ENCODE assay signal across 23 cellular contexts in the genomic region with DNA sequence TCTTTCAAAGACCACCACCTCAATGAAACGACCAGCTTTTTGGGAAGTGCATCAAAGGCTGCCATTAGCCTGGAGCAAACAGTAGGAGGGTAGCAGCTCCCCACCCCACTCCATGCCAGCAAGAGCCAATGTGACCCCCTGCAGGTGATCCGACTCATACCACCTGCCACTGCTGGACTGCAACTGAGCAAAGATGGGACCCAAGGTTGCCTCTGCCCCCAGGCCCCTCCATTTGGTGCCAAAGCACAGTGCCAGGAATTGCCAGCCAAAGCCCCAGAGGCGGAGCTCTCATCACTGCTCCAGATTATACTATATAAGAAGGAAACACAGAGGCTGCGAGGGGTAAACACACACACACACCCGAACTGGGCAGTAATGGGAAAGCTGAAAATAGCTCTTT. TPM values are rescaled to one million over a fixed set of nuclear protein-coding genes. Genes with fewer than 3 reads are reported as not detected.
DNase-seq lines count a peak whose midpoint lies in the region; ATAC-seq, FAIRE-seq and TF ChIP-seq lines count a peak whose summit lies in the region.
"Had no signal": no experiment of that assay in that cellular context is flagged by ENCODE, and none has a peak within 500 bp of the region (broad histone marks: within the 10 kb centered on the region; RNA-seq: fewer than 3 reads in every experiment).

No MANE protein-coding gene starts in this region.

- FAIRE-seq in astrocyte (lab: Jason Lieb, UNC) = no peak
- FAIRE-seq: A204.1, endothelial cell of umbilical vein had no signal

- H3K27me3 ChIP-seq in SK-N-SH (ENCODE audit: insufficient read depth) = no peaks in the 10 kb centered on the region
- H3K27me3 ChIP-seq in astrocyte (ENCODE audit: insufficient read depth, low read length) = peaks cover 18% of the 10 kb centered on the region
- no peaks in the 10 kb centered on the region for H3K27me3 ChIP-seq in spleen (replicated peaks in 1 of 7)
- peaks cover under 1% of the 10 kb centered on the region for H3K27me3 ChIP-seq in CD4-positive, alpha-beta T cell (ENCODE audit: control insufficient read depth, insufficient read depth, low read length)
- H3K27me3 ChIP-seq: left lung, thyroid gland had no signal

- DNase-seq in SK-N-SH (no peak), astrocyte (ENCODE audit: low read depth) (no peak), spleen (no peak)
- DNase-seq in CD4-positive, alpha-beta T cell = no peak
- no peak for DNase-seq in stimulated activated naive CD4-positive, alpha-beta T cell (lab: John Stamatoyannopoulos, UW)
- DNase-seq in activated CD4-positive, CD25-positive, alpha-beta regulatory T cell treated with anti-CD3 and anti-CD28 coated beads, Interleukin-2, amount 50 U/mL, for 72 hours = no peak
- DNase-seq: activated CD4-positive, CD25-positive, alpha-beta regulatory T cell; activated CD8-positive, alpha-beta memory T cell treated with anti-CD3 and anti-CD28 coated beads, Interleukin-2, amount 50 U/mL, for 4 hours; gastrocnemius medialis; NCI-H1105 treated with DMSO at 0.1 percent for 48 hours; stimulated activated CD4-positive, alpha-beta T cell treated with anti-CD3 and anti-CD28 coated beads, Interleukin-4, amount 100 ng/mL, for 4 hours had no signal

- H2AFZ ChIP-seq in SK-N-SH (ENCODE audit: low read depth) = no peak overlapping the region
- H2AFZ ChIP-seq in astrocyte (ENCODE audit: low read depth, low read length) = no peak overlapping the region
- H2AFZ ChIP-seq: GM23338 had no signal

- H3K27ac ChIP-seq in SK-N-SH (ENCODE audit: low read depth in 2 of 2, low read length in 1 of 2) = no peak overlapping the region
- no peak overlapping the region for H3K27ac ChIP-seq in astrocyte (ENCODE audit: low read depth, low read length)
- peak overlapping the region in 6 of 8 donors; percentile 16 to 90 (median 70) for H3K27ac ChIP-seq in spleen
- no peak overlapping the region for H3K27ac ChIP-seq in CD4-positive, alpha-beta T cell (ENCODE audit: low read depth, low read length)
- H3K27ac ChIP-seq: coronary artery, gastrocnemius medialis, HL-60, KMS-11, left lung had no signal

- intact Hi-C loops in spleen (cut with DNase I; ENCODE audit: low total_unique reads) = no loop called here
- intact Hi-C loops in CD4-positive, alpha-beta T cell (cut with DNase I, micrococcal nuclease) = no loop called here

- H3K4me1 ChIP-seq in SK-N-SH (ENCODE audit: control insufficient read depth in 1 of 2, insufficient read depth in 2 of 2, low read depth in 1 of 2, low read length in 1 of 2) = no peaks in the 10 kb centered on the region
- H3K4me1 ChIP-seq in astrocyte (ENCODE audit: insufficient read depth, low read length) = peaks cover 5% of the 10 kb centered on the region
- peaks cover 10 to 94% (median 40%) of the 10 kb centered on the region in 6 donors for H3K4me1 ChIP-seq in spleen
- H3K4me1 ChIP-seq: gastrocnemius medialis had no signal

- no peaks in the 10 kb centered on the region for H3K9me2 ChIP-seq in SK-N-SH

- H3K4me1 Mint-ChIP-seq in astrocyte (ENCODE audit: low read depth, unreplicated experiment) = peaks cover 9% of the 10 kb centered on the region
- H3K4me1 Mint-ChIP-seq in CD4-positive, alpha-beta T cell (ENCODE audit: low read depth) = peaks cover 11% of the 10 kb centered on the region

- H3F3A ChIP-seq in SK-N-SH (replicated peaks; ENCODE audit: insufficient read depth) = no peaks in the 10 kb centered on the region

- H3K9me3 Mint-ChIP-seq in astrocyte (ENCODE audit: unreplicated experiment) = peaks cover 2% of the 10 kb centered on the region
- H3K9me3 Mint-ChIP-seq in CD4-positive, alpha-beta T cell = no peaks in the 10 kb centered on the region
- H3K9me3 Mint-ChIP-seq: GM23338, T-cell had no signal

- H3K27ac Mint-ChIP-seq in astrocyte (ENCODE audit: unreplicated experiment) = no peak overlapping the region
- H3K27ac Mint-ChIP-seq in CD4-positive, alpha-beta T cell = no peak overlapping the region
- H3K27ac Mint-ChIP-seq: GM23338, T-cell had no signal

- CTCF ChIA-PET in SK-N-SH (lab: Yijun Ruan, JAX) = interaction anchor here (1.0 to 1.8 kb wide), 2 partner anchors 10 to 75 kb away, joined by 4 read pairs; no protein-coding TSS in a partner anchor
- CTCF ChIA-PET in CD4-positive, alpha-beta T cell (lab: Charles Lee) = no interaction called here

- TF ChIP-seq POLR2A in spleen (IDR thresholded peaks at IDR 0.05) = no peak

- H3K36me3 Mint-ChIP-seq in astrocyte (ENCODE audit: low read depth, unreplicated experiment) = peaks cover under 1% of the 10 kb centered on the region
- H3K36me3 Mint-ChIP-seq in CD4-positive, alpha-beta T cell (ENCODE audit: low read depth) = no peaks in the 10 kb centered on the region
- H3K36me3 Mint-ChIP-seq: T-cell had no signal

- no peaks in the 10 kb centered on the region for H4K20me1 ChIP-seq in SK-N-SH (ENCODE audit: insufficient read depth)
- H4K20me1 ChIP-seq in astrocyte (ENCODE audit: insufficient read depth, low read length) = peaks cover 19% of the 10 kb centered on the region

- H3K27me3 Mint-ChIP-seq in astrocyte (ENCODE audit: low read depth, unreplicated experiment) = peaks cover 72% of the 10 kb centered on the region
- H3K27me3 Mint-ChIP-seq in CD4-positive, alpha-beta T cell = peaks cover 1% of the 10 kb centered on the region

- no peak overlapping the region for H3K9ac ChIP-seq in SK-N-SH
- no peak overlapping the region for H3K9ac ChIP-seq in astrocyte (ENCODE audit: low read length)
- H3K9ac ChIP-seq: KMS-11 had no signal

- TF ChIP-seq EP300 in SK-N-SH (IDR thresholded peaks at IDR 0.05; ENCODE audit: borderline replicate concordance in 1 of 2, low read depth in 1 of 2, low read length in 1 of 2) = no peak

- WGBS in SK-N-SH (ENCODE audit: low lambda C conversion rate) = 57% methylated on average over 5 of the region's 5 CpGs
- WGBS in spleen, 5 donors = 39 to 51% (median 49%) methylated on average over 5 of the region's 5 CpGs

- no peaks in the 10 kb centered on the region for H3K36me3 ChIP-seq in SK-N-SH (replicated peaks in 1 of 2; ENCODE audit: control insufficient read depth in 1 of 2, insufficient read depth in 2 of 2, low read length in 1 of 2)
- H3K36me3 ChIP-seq in astrocyte (ENCODE audit: insufficient read depth, low read length) = no peaks in the 10 kb centered on the region
- peaks cover 0 to 34% (median 0%) of the 10 kb centered on the region in 6 donors for H3K36me3 ChIP-seq in spleen
- H3K36me3 ChIP-seq: gastrocnemius medialis, left lung, thyroid gland had no signal

- no peak for ATAC-seq in SK-N-SH treated with all-trans-retinoic acid at 6 μM for 48 hours
- peak; percentile 19 for ATAC-seq in HG03432 (IDR thresholded peaks at IDR 0.05; ENCODE audit: unreplicated experiment)
- ATAC-seq in CD4-positive, alpha-beta T cell (ENCODE audit: poor library complexity) = no peak
- ATAC-seq: gastrocnemius medialis, GM23338 had no signal

- TF ChIP-seq CTCF in SK-N-SH (IDR thresholded peaks at IDR 0.05) (no peak), astrocyte (IDR thresholded peaks at IDR 0.05; ENCODE audit: insufficient read depth, low read depth, low read length) (no peak), spleen (IDR thresholded peaks at IDR 0.05 in 8 of 11, conservative IDR thresholded peaks at IDR 0.05 in 3 of 11) (no peak)
- no peak for TF ChIP-seq CTCF in CD4-positive, alpha-beta T cell (IDR thresholded peaks at IDR 0.05)

- TF ChIP-seq RAD21 in SK-N-SH (IDR thresholded peaks at IDR 0.05; ENCODE audit: low read length) = no peak

- H3K9me3 ChIP-seq in SK-N-SH (no peaks in the 10 kb centered on the region), astrocyte (ENCODE audit: insufficient read depth, low read depth, low read length) (no peaks in the 10 kb centered on the region), spleen (no peaks in the 10 kb centered on the region)
- no peaks in the 10 kb centered on the region for H3K9me3 ChIP-seq in CD4-positive, alpha-beta T cell (ENCODE audit: control insufficient read depth, low read length)
- H3K9me3 ChIP-seq: gastrocnemius medialis, left lung, thyroid gland had no signal

- H3K4me3 ChIP-seq in SK-N-SH (ENCODE audit: low read depth in 2 of 2, low read length in 1 of 2) (no peak overlapping the region), astrocyte (ENCODE audit: insufficient read depth, low read depth, low read length) (no peak overlapping the region), spleen (no peak overlapping the region)
- H3K4me3 ChIP-seq: coronary artery, gastrocnemius medialis, GM23338, left lung, skin epidermis, thyroid gland had no signal

- H3K4me2 ChIP-seq in SK-N-SH (0 out of 2 replicates have a peak overlapping the region, but pooled peaks have one; percentile 15), astrocyte (ENCODE audit: low read length) (peak overlapping the region; percentile 38)
- H3K4me2 ChIP-seq: GM23338, KMS-11 had no signal

- POLR2A ChIA-PET in SK-N-SH (lab: Yijun Ruan, JAX) = no interaction called here
- POLR2A ChIA-PET in CD4-positive, alpha-beta T cell (lab: Charles Lee) = no interaction called here

- H3K79me2 ChIP-seq in SK-N-SH (ENCODE audit: insufficient read depth) (no peaks in the 10 kb centered on the region), astrocyte (ENCODE audit: insufficient read depth, low read length) (no peaks in the 10 kb centered on the region)

- no peak overlapping the region for H3K4me3 Mint-ChIP-seq in astrocyte (ENCODE audit: unreplicated experiment)
- no peak overlapping the region for H3K4me3 Mint-ChIP-seq in CD4-positive, alpha-beta T cell
- H3K4me3 Mint-ChIP-seq: GM23338 had no signal

TF ChIP-seq in SK-N-SH, 30 proteins besides CTCF, POLR2A, EP300 and RAD21:
- no peak for TF ChIP-seq SMC3 (IDR thresholded peaks at IDR 0.05; ENCODE audit: low read depth, low read length)

TF ChIP-seq in SK-N-SH treated with all-trans-retinoic acid at 6 μM for 48 hours, 23 proteins besides CTCF, POLR2A, EP300 and RAD21 (continues in another document):
- TF ChIP-seq ARNTL (CRISPR knock-in tag; IDR thresholded peaks at IDR 0.05; ENCODE audit: borderline replicate concordance, low read depth) (no peak), ESRRG (CRISPR knock-in tag; IDR thresholded peaks at IDR 0.05) (no peak), ZC3H10 (CRISPR knock-in tag; IDR thresholded peaks at IDR 0.05) (no peak), SNAI2 (CRISPR knock-in tag; IDR thresholded peaks at IDR 0.05) (no peak), ZNF70 (CRISPR knock-in tag; IDR thresholded peaks at IDR 0.05) (no peak)

RNA-seq across cellular contexts. Expression of gene PITPNM3, which starts 8.3 kb away (rescaled TPM):
- polyA plus RNA-seq in SK-N-SH (2012; rRNA removed) (0.82 and 0.86 TPM in 2 replicates), spleen (10 to 100 TPM in 1 of 3 donors, 1 to 10 TPM in 2; 5.4 to 63.3 (median 9.1) TPM)
- 0.33 and 0.52 TPM in 2 replicates for polyA plus RNA-seq in SK-N-SH (2012; cell fraction: cytosol; rRNA removed)
- polyA plus RNA-seq in SK-N-SH (2012; cell fraction: nucleus; rRNA removed) = 3.1 and 3.5 TPM in 2 replicates
- total RNA-seq in astrocyte (1.0 and 1.3 TPM in 2 replicates), spleen (100 to 1,000 TPM in 6 of 7 donors, 10 to 100 TPM in 1; 51.9 to 215 (median 140) TPM)
- total RNA-seq in CD4-positive, alpha-beta T cell = under 1 TPM; 0.34 to 0.41 TPM

Comparison
In these comparisons a context has a peak if more than half of its experiments do, and no peak if none do; other contexts are left out.
1. H3K27ac ChIP-seq: peak in spleen (6 of 8); none in SK-N-SH (0 of 2), astrocyte (single experiment) and CD4-positive, alpha-beta T cell (single experiment).
2. RNA of gene PITPNM3, which starts 8.3 kb away (total RNA-seq): 51.9 to 215 TPM in spleen; 1.0 to 1.3 TPM in astrocyte and 0.34 to 0.41 TPM in CD4-positive, alpha-beta T cell; every median in the first group is over 10 times any median in the second.